12 cellular contexts compared by ENCODE assay signal in genomic region chr6:82205793-82206425, GRCh38. TPM values are rescaled to one million over a fixed set of nuclear protein-coding genes. Genes with fewer than 3 reads are reported as not detected.
A peak's percentile ranks its signal among the peaks of the same experiment; 100 is the strongest.
DNase-seq lines count a peak whose midpoint lies in the region; ATAC-seq and TF ChIP-seq lines count a peak whose summit lies in the region.
"Had no signal": no experiment of that assay in that cellular context is flagged by ENCODE, and none has a peak within 500 bp of the region (broad histone marks: within the 10 kb centered on the region; RNA-seq: fewer than 3 reads in every experiment).

No MANE protein-coding gene starts in this region.

- H3K4me3 ChIP-seq in Caco-2 (ENCODE audit: low read depth, low read length) (no peak overlapping the region), choroid plexus epithelial cell (ENCODE audit: low read depth, low read length) (no peak overlapping the region), PC-9 (no peak overlapping the region)
- H3K4me3 ChIP-seq: BLaER1 had no signal

- TF ChIP-seq CTCF in Caco-2 (IDR thresholded peaks at IDR 0.05; ENCODE audit: insufficient read depth in 1 of 2, low read depth in 1 of 2, low read length in 1 of 2, severe bottlenecking in 1 of 2, unreplicated experiment in 1 of 2) (no peak), choroid plexus epithelial cell (conservative IDR thresholded peaks at IDR 0.05; ENCODE audit: low read depth, low read length) (no peak), PC-9 (conservative IDR thresholded peaks at IDR 0.05) (no peak)

- intact Hi-C loops in Caco-2 (cut with micrococcal nuclease; ENCODE audit: unreplicated experiment) (no loop called here), PC-9 (cut with micrococcal nuclease; ENCODE audit: unreplicated experiment) (no loop called here)

- H3K9me3 ChIP-seq in Caco-2: no peaks in the 10 kb centered on the region
- no peaks in the 10 kb centered on the region for H3K9me3 ChIP-seq in PC-9 (ENCODE audit: insufficient read depth, low read depth)
- H3K9me3 ChIP-seq: BLaER1 had no signal

- H3K27me3 ChIP-seq in Caco-2 (replicated peaks; ENCODE audit: control insufficient read depth, insufficient read depth, low read length) (no peaks in the 10 kb centered on the region), PC-9 (ENCODE audit: insufficient read depth, low read depth) (no peaks in the 10 kb centered on the region)
- H3K27me3 ChIP-seq: BLaER1 had no signal

- ATAC-seq in natural killer cell treated with Interleukin-12 subunit alpha and Interleukin-12 subunit beta and Interleukin-15 and Interleukin-18, amount 100 ng/mL, for 72 hours: no peak
- ATAC-seq in GM21825 (IDR thresholded peaks at IDR 0.05; ENCODE audit: unreplicated experiment): no peak

- no peak overlapping the region for H2AFZ ChIP-seq in PC-9

- peak in 1 of 2 experiments; percentile 5 for DNase-seq in Caco-2
- DNase-seq in NCI-H524 (lab: John Stamatoyannopoulos, UW): peak; percentile 7 to 61
- peak; percentile 73 for DNase-seq in choroid plexus epithelial cell (ENCODE audit: low read depth)
- peak; percentile 55 to 68 for DNase-seq in lung microvascular endothelial cell (ENCODE audit: low read depth in 2 of 2)
- DNase-seq in NCI-H1436 treated with DMSO at 0.1 percent for 48 hours (lab: John Stamatoyannopoulos, UW): no peak
- no peak for DNase-seq in PC-9
- no peak for DNase-seq in natural killer cell treated with Interleukin-12 subunit alpha and Interleukin-12 subunit beta and Interleukin-15 and Interleukin-18, amount 100 ng/mL, for 72 hours (ENCODE audit: low spot score)
- DNase-seq: activated CD4-positive, alpha-beta memory T cell treated with anti-CD3 and anti-CD28 coated beads for 36 hours; NCI-H1417 treated with DMSO at 0.1 percent for 48 hours had no signal

- H3K27me3 Mint-ChIP-seq in Caco-2 (ENCODE audit: insufficient read depth, unreplicated experiment): no peaks in the 10 kb centered on the region
- no peaks in the 10 kb centered on the region for H3K27me3 Mint-ChIP-seq in natural killer cell treated with Interleukin-12 subunit alpha and Interleukin-12 subunit beta and Interleukin-15 and Interleukin-18, amount 100 ng/mL, for 72 hours
- H3K27me3 Mint-ChIP-seq: activated CD4-positive, alpha-beta memory T cell treated with anti-CD3 and anti-CD28 coated beads for 36 hours had no signal

- no peaks in the 10 kb centered on the region for H4K20me1 ChIP-seq in PC-9 (ENCODE audit: insufficient read depth)
- H4K20me1 ChIP-seq: BLaER1 had no signal

- POLR2A ChIA-PET in Caco-2 (lab: Charles Lee): no interaction called here
- POLR2A ChIA-PET in PC-9 (lab: Charles Lee; ENCODE audit: unreplicated experiment): interaction anchor here (0.6 to 0.7 kb wide), 2 partner anchors 14 to 88 kb away, joined by 3 to 6 read pairs; no protein-coding TSS in a partner anchor

- no peaks in the 10 kb centered on the region for H3K79me2 ChIP-seq in PC-9 (ENCODE audit: low read depth)

- H3K36me3 Mint-ChIP-seq in Caco-2 (ENCODE audit: insufficient read depth, unreplicated experiment): peaks cover 22% of the 10 kb centered on the region
- peaks cover 25% of the 10 kb centered on the region for H3K36me3 Mint-ChIP-seq in natural killer cell treated with Interleukin-12 subunit alpha and Interleukin-12 subunit beta and Interleukin-15 and Interleukin-18, amount 100 ng/mL, for 72 hours

- H3K4me2 ChIP-seq in PC-9: no peak overlapping the region
- H3K4me2 ChIP-seq: BLaER1 had no signal

- H3K9me3 Mint-ChIP-seq in Caco-2 (ENCODE audit: unreplicated experiment): no peaks in the 10 kb centered on the region
- no peaks in the 10 kb centered on the region for H3K9me3 Mint-ChIP-seq in natural killer cell treated with Interleukin-12 subunit alpha and Interleukin-12 subunit beta and Interleukin-15 and Interleukin-18, amount 100 ng/mL, for 72 hours
- H3K9me3 Mint-ChIP-seq: activated CD4-positive, alpha-beta memory T cell treated with anti-CD3 and anti-CD28 coated beads for 36 hours had no signal

- no peaks in the 10 kb centered on the region for H3K9me2 ChIP-seq in PC-9 (ENCODE audit: insufficient read depth)

- H3K4me1 ChIP-seq in Caco-2: 0 out of 2 replicates have a peak, but pooled peaks cover 4% of the 10 kb centered on the region
- H3K4me1 ChIP-seq in PC-9 (replicated peaks; ENCODE audit: insufficient read depth): no peaks in the 10 kb centered on the region
- H3K4me1 ChIP-seq: BLaER1 had no signal

- H3K4me1 Mint-ChIP-seq in Caco-2 (ENCODE audit: low read depth, unreplicated experiment): peaks cover 13% of the 10 kb centered on the region
- peaks cover 6% of the 10 kb centered on the region in 2 donors for H3K4me1 Mint-ChIP-seq in natural killer cell treated with Interleukin-12 subunit alpha and Interleukin-12 subunit beta and Interleukin-15 and Interleukin-18, amount 100 ng/mL, for 72 hours (ENCODE audit: low read depth in 2 of 2)

- peak overlapping the region; percentile 45 for H3K27ac Mint-ChIP-seq in Caco-2 (ENCODE audit: unreplicated experiment)
- peak overlapping the region in 1 of 2 donors; percentile 21 for H3K27ac Mint-ChIP-seq in natural killer cell treated with Interleukin-12 subunit alpha and Interleukin-12 subunit beta and Interleukin-15 and Interleukin-18, amount 100 ng/mL, for 72 hours
- H3K27ac Mint-ChIP-seq: activated CD4-positive, alpha-beta memory T cell treated with anti-CD3 and anti-CD28 coated beads for 36 hours had no signal

- H3K27ac ChIP-seq in PC-9: no peak overlapping the region
- H3K27ac ChIP-seq: BLaER1, RWPE1 had no signal

- no peaks in the 10 kb centered on the region; the same call in 1 of the 2 replicates for H3F3A ChIP-seq in PC-9 (ENCODE audit: insufficient read depth, low read depth)

- CTCF ChIA-PET in Caco-2 (lab: Charles Lee) (no interaction called here), PC-9 (lab: Charles Lee) (no interaction called here)

- H3K36me3 ChIP-seq in Caco-2 (ENCODE audit: control insufficient read depth, insufficient read depth, low read length): no peaks in the 10 kb centered on the region
- H3K36me3 ChIP-seq in PC-9 (ENCODE audit: low read depth): peaks cover 5% of the 10 kb centered on the region; the same call in 1 of the 2 replicates

- H3K4me3 Mint-ChIP-seq in Caco-2 (ENCODE audit: unreplicated experiment): no peak overlapping the region
- H3K4me3 Mint-ChIP-seq in natural killer cell treated with Interleukin-12 subunit alpha and Interleukin-12 subunit beta and Interleukin-15 and Interleukin-18, amount 100 ng/mL, for 72 hours: no peak overlapping the region
- H3K4me3 Mint-ChIP-seq: activated CD4-positive, alpha-beta memory T cell treated with anti-CD3 and anti-CD28 coated beads for 36 hours had no signal

- no TSS peak for BruUV-seq in Caco-2 (replicated peaks; lab: Mats Ljungman, UMichigan)
- no TSS peak for BruUV-seq in PC-9 (replicated peaks; lab: Mats Ljungman, UMichigan)

RNA-seq across cellular contexts. Expression of gene IBTK, which starts 41.6 kb away (rescaled TPM):
- 29.4 and 30.3 TPM in 2 replicates for total RNA-seq in Caco-2 (2022)
- 26.6 and 32.3 TPM in 2 replicates for total RNA-seq in lung microvascular endothelial cell
- 23.1 and 25.9 TPM in 2 replicates for total RNA-seq in PC-9 (2021)
- 10 to 100 TPM; 34.3 to 37.1 TPM for total RNA-seq in natural killer cell treated with Interleukin-12 subunit alpha and Interleukin-12 subunit beta and Interleukin-15 and Interleukin-18, amount 100 ng/mL, for 72 hours

Comparison
In these comparisons a context has a peak if more than half of its experiments do, and no peak if none do; other contexts are left out.
1. DNase-seq: peak in NCI-H524 (2 of 2), choroid plexus epithelial cell (single experiment) and lung microvascular endothelial cell (2 of 2); none in NCI-H1436 treated with DMSO at 0.1 percent for 48 hours (single experiment), PC-9 (0 of 2) and natural killer cell treated with Interleukin-12 subunit alpha and Interleukin-12 subunit beta and Interleukin-15 and Interleukin-18, amount 100 ng/mL, for 72 hours (single experiment).